In the genomic region with DNA sequence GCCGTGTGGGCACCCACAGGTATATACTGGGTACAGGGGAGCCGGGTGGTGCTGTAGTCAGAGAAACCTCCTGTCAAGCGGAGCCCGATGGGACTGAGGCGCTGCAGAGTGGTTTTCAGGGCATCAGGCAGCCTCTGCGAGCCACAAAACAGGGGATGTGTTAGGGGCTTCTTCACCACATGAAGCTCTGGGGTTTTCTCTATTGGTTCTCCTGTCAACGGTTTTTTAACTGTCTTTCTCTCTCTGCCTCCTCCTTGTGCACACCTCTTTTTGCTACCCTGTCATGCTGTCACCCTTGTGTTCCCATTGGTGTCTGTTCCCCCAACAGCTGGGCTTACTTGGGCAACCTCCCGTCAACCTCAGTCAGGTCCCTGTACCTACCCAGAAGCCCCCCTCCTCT, we compare ENCODE assay signal across 24 cellular contexts.
"Had no signal": no experiment of that assay in that cellular context is flagged by ENCODE, and none has a peak within 500 bp of the region (broad histone marks: within the 10 kb centered on the region; RNA-seq: fewer than 3 reads in every experiment).

No MANE protein-coding gene starts in this region.

- H3K36me3 ChIP-seq: left ventricle myocardium inferior, ovary, right atrium auricular region, right lobe of liver, stomach, tibial artery, uterus had no signal

- H3K36me3 Mint-ChIP-seq: mesothelial cell of epicardium; natural killer cell treated with Interleukin-12 subunit alpha and Interleukin-12 subunit beta and Interleukin-15 and Interleukin-18, amount 100 ng/mL, for 72 hours had no signal

- H3K27ac Mint-ChIP-seq: mesothelial cell of epicardium; naive B cell; natural killer cell treated with Interleukin-12 subunit alpha and Interleukin-12 subunit beta and Interleukin-15 and Interleukin-18, amount 100 ng/mL, for 72 hours; progenitor cell of endocrine pancreas; stimulated activated naive B cell treated with anti-CD40 and anti-IgM and Interleukin-4, amounts not matched to agents 10 μg/mL and 1 μg/mL and 100 μg/mL, for 72 hours; type B pancreatic cell had no signal

- H3K4me3 ChIP-seq: hepatocyte, left ventricle myocardium inferior, lung, ovary, right atrium auricular region, right lobe of liver, smooth muscle cell, stomach, testis, tibial artery, uterus had no signal

- H3K4me1 Mint-ChIP-seq: mesothelial cell of epicardium; stimulated activated naive B cell treated with anti-CD40 and anti-IgM and Interleukin-4, amounts not matched to agents 10 μg/mL and 1 μg/mL and 100 μg/mL, for 72 hours had no signal

- H3K9me3 Mint-ChIP-seq: mesothelial cell of epicardium; natural killer cell treated with Interleukin-12 subunit alpha and Interleukin-12 subunit beta and Interleukin-15 and Interleukin-18, amount 100 ng/mL, for 72 hours; type B pancreatic cell had no signal

- H3K27me3 Mint-ChIP-seq: naive B cell; progenitor cell of endocrine pancreas; stimulated activated naive B cell treated with anti-CD40 and anti-IgM and Interleukin-4, amounts not matched to agents 10 μg/mL and 1 μg/mL and 100 μg/mL, for 72 hours; type B pancreatic cell had no signal

- DNase-seq: islet precursor cell; left ventricle myocardium inferior; mesendoderm; naive B cell; ovary; stimulated activated CD4-positive, alpha-beta T cell treated with anti-CD3 and anti-CD28 coated beads, Interleukin-1b, Interleukin-23, amount 100 ng/mL, for 48 hours; stimulated activated CD4-positive, alpha-beta T cell treated with anti-CD3 and anti-CD28 coated beads, Interleukin-2, amount 100 ng/mL, for 48 hours; stimulated activated CD4-positive, alpha-beta T cell treated with anti-CD3 and anti-CD28 coated beads, Interleukin-4, amount 100 ng/mL, for 4 hours; stimulated activated CD8-positive, alpha-beta memory T cell treated with anti-CD3 and anti-CD28 coated beads, Interleukin-4, amount 100 ng/mL, for 48 hours; stimulated activated naive B cell treated with anti-CD40 and anti-IgM and Interleukin-4, amounts not matched to agents 10 μg/mL and 1 μg/mL and 100 μg/mL, for 72 hours; stimulated activated naive CD8-positive, alpha-beta T cell treated with anti-CD3 and anti-CD28 coated beads, Interleukin-15, Interleukin-2, amounts not matched to agents 100 U/mL and 50 U/mL, for 24 hours; stomach; testis; tibial artery; uterus had no signal

- H3K27ac ChIP-seq: hepatocyte, left ventricle myocardium inferior, ovary, right atrium auricular region, right lobe of liver, stomach, testis, tibial artery, uterus had no signal

- H3K27me3 ChIP-seq: hepatocyte, ovary, right atrium auricular region, right lobe of liver, stomach, testis, tibial artery, uterus had no signal

- H3K4me3 Mint-ChIP-seq: mesothelial cell of epicardium; naive B cell; natural killer cell treated with Interleukin-12 subunit alpha and Interleukin-12 subunit beta and Interleukin-15 and Interleukin-18, amount 100 ng/mL, for 72 hours; stimulated activated naive B cell treated with anti-CD40 and anti-IgM and Interleukin-4, amounts not matched to agents 10 μg/mL and 1 μg/mL and 100 μg/mL, for 72 hours; type B pancreatic cell had no signal

- H3K4me1 ChIP-seq: testis, tibial artery, uterus had no signal

- H3K9me3 ChIP-seq: left ventricle myocardium inferior, ovary, right atrium auricular region, right lobe of liver, stomach, testis, tibial artery, uterus had no signal

- ATAC-seq: natural killer cell treated with Interleukin-12 subunit alpha and Interleukin-12 subunit beta and Interleukin-15 and Interleukin-18, amount 100 ng/mL, for 72 hours; stimulated activated naive B cell treated with anti-CD40 and anti-IgM and Interleukin-4, amounts not matched to agents 10 μg/mL and 1 μg/mL and 100 μg/mL, for 72 hours; stimulated activated naive CD8-positive, alpha-beta T cell treated with anti-CD3 and anti-CD28 coated beads, Interleukin-15, Interleukin-2, amounts not matched to agents 100 U/mL and 50 U/mL, for 24 hours had no signal
